In genomic region chr20:22546344-22546743, GRCh38 we compare ENCODE assay signal across 1 cellular context.
TF ChIP-seq lines count a peak whose summit lies in the region.

No MANE protein-coding gene starts in this region.

TF ChIP-seq in HepG2, 621 proteins besides CTCF, POLR2A, EP300 and RAD21 (continued from another document):
- no peak for TF ChIP-seq THAP9 (CRISPR knock-in tag; IDR thresholded peaks at IDR 0.05; ENCODE audit: borderline replicate concordance)
- TF ChIP-seq RXRB (CRISPR knock-in tag; IDR thresholded peaks at IDR 0.05; ENCODE audit: borderline replicate concordance): 0 out of 2 replicates have a peak, but pooled peaks have one; percentile 20
- TF ChIP-seq ZNF761 (CRISPR knock-in tag; conservative IDR thresholded peaks at IDR 0.05): no peak
- TF ChIP-seq GATAD2A (CRISPR knock-in tag; IDR thresholded peaks at IDR 0.05): 0 out of 2 replicates have a peak, but pooled peaks have one; percentile 12
- no peak for TF ChIP-seq ZNF20 (CRISPR knock-in tag; IDR thresholded peaks at IDR 0.05)
- peak; percentile 37; the same call in 1 of the 2 replicates for TF ChIP-seq ARID5B (CRISPR knock-in tag; IDR thresholded peaks at IDR 0.05)
- TF ChIP-seq ZBTB39 (CRISPR knock-in tag; IDR thresholded peaks at IDR 0.05): no peak
- TF ChIP-seq ZNF460 (CRISPR knock-in tag; IDR thresholded peaks at IDR 0.05; ENCODE audit: borderline replicate concordance): no peak
- TF ChIP-seq TCF7 (IDR thresholded peaks at IDR 0.05; ENCODE audit: low read depth): no peak
- TF ChIP-seq ZNF367 (CRISPR knock-in tag; IDR thresholded peaks at IDR 0.05; ENCODE audit: borderline replicate concordance): no peak
- no peak for TF ChIP-seq GATA4 (IDR thresholded peaks at IDR 0.05; ENCODE audit: borderline replicate concordance, low read depth)
- TF ChIP-seq ZNF609 (CRISPR knock-in tag; IDR thresholded peaks at IDR 0.05; ENCODE audit: borderline replicate concordance): no peak
- no peak for TF ChIP-seq SRF (IDR thresholded peaks at IDR 0.05; ENCODE audit: low read depth, low read length)
- TF ChIP-seq ZHX2 (IDR thresholded peaks at IDR 0.05; ENCODE audit: low read depth): no peak
- no peak for TF ChIP-seq ZHX2 (CRISPR knock-in tag; IDR thresholded peaks at IDR 0.05; ENCODE audit: borderline replicate concordance)
- TF ChIP-seq SOX5 (CRISPR knock-in tag; IDR thresholded peaks at IDR 0.05; ENCODE audit: borderline replicate concordance): 0 out of 2 replicates have a peak, but pooled peaks have one; percentile 11
- TF ChIP-seq ATF2 (CRISPR knock-in tag; IDR thresholded peaks at IDR 0.05): no peak
